In genomic region chr6:105210932-105211531, GRCh38 we compare ENCODE assay signal across 15 cellular contexts. TPM values are rescaled to one million over a fixed set of nuclear protein-coding genes. Genes with fewer than 3 reads are reported as not detected.
DNase-seq lines count a peak whose midpoint lies in the region; ATAC-seq and TF ChIP-seq lines count a peak whose summit lies in the region.
"Had no signal": no experiment of that assay in that cellular context is flagged by ENCODE, and none has a peak within 500 bp of the region (broad histone marks: within the 10 kb centered on the region; RNA-seq: fewer than 3 reads in every experiment).

No MANE protein-coding gene starts in this region.

- in situ Hi-C loops in gastrocnemius medialis (cut with MboI; ENCODE audit: low sequenced_read_pairs in 4 of 4): no loop called here

- ATAC-seq in Right ventricle myocardium inferior (peak; percentile 48), gastrocnemius medialis (no peak), GM21447 (IDR thresholded peaks at IDR 0.05; ENCODE audit: unreplicated experiment) (no peak), GM19035 (IDR thresholded peaks at IDR 0.05; ENCODE audit: unreplicated experiment) (no peak)

- DNase-seq in Right ventricle myocardium inferior (ENCODE audit: missing footprints): no peak
- DNase-seq in right atrium auricular region (ENCODE audit: low spot score): no peak
- DNase-seq in NCI-H69 (lab: John Stamatoyannopoulos, UW): peak; percentile 77
- peak; percentile 15 for DNase-seq in adipocyte (ENCODE audit: low read depth)
- no peak for DNase-seq in gastrocnemius medialis
- DNase-seq in GM10266 (ENCODE audit: extremely low spot score): no peak
- DNase-seq: DMS153, KG1, MG63, NCI-H1930, NCI-H524, SHP77 treated with DMSO at 0.1 percent for 48 hours had no signal

- intact Hi-C loops in Right ventricle myocardium inferior (cut with DNase I): no loop called here
- intact Hi-C loops in gastrocnemius medialis (cut with DNase I; ENCODE audit: low total_unique reads): loop anchor here (10.0 kb wide), 1 partner anchor 54 kb away; no protein-coding TSS in a partner anchor

- H3K36me3 ChIP-seq in right atrium auricular region (no peaks in the 10 kb centered on the region), adipocyte (ENCODE audit: control insufficient read depth, insufficient read depth, low read length, severe bottlenecking) (no peaks in the 10 kb centered on the region), gastrocnemius medialis (no peaks in the 10 kb centered on the region)
- H3K36me3 ChIP-seq: MG63 had no signal

- no peak overlapping the region for H3K9ac ChIP-seq in adipocyte (ENCODE audit: low read length)

- H3K4me1 ChIP-seq in right atrium auricular region: no peaks in the 10 kb centered on the region
- peaks cover 21% of the 10 kb centered on the region for H3K4me1 ChIP-seq in adipocyte (ENCODE audit: control insufficient read depth, insufficient read depth, low read length)
- peaks cover 11 to 18% of the 10 kb centered on the region in 2 donors for H3K4me1 ChIP-seq in gastrocnemius medialis

- no peak overlapping the region for H3K4me3 ChIP-seq in right atrium auricular region
- no peak overlapping the region for H3K4me3 ChIP-seq in adipocyte (ENCODE audit: low read length)
- no peak overlapping the region for H3K4me3 ChIP-seq in gastrocnemius medialis
- H3K4me3 ChIP-seq: MG63 had no signal

- H3K9me3 ChIP-seq in right atrium auricular region (no peaks in the 10 kb centered on the region), adipocyte (ENCODE audit: control insufficient read depth, low read length) (no peaks in the 10 kb centered on the region), gastrocnemius medialis (no peaks in the 10 kb centered on the region)
- H3K9me3 ChIP-seq: MG63 had no signal

- TF ChIP-seq CTCF in right atrium auricular region (IDR thresholded peaks at IDR 0.05): no peak
- no peak for TF ChIP-seq CTCF in gastrocnemius medialis (IDR thresholded peaks at IDR 0.05 in 4 of 5, conservative IDR thresholded peaks at IDR 0.05 in 1 of 5)
- TF ChIP-seq CTCF in GM10266 (IDR thresholded peaks at IDR 0.05; ENCODE audit: control insufficient read depth, insufficient read depth, low read depth, missing control alignments): no peak

- TF ChIP-seq POLR2A in gastrocnemius medialis (IDR thresholded peaks at IDR 0.05): no peak

- H3K27ac ChIP-seq in right atrium auricular region (no peak overlapping the region), gastrocnemius medialis (peak overlapping the region; percentile 32 to 68 (median 52))
- H3K27ac ChIP-seq: HL-60 had no signal

- H3K27me3 ChIP-seq in right atrium auricular region (no peaks in the 10 kb centered on the region), adipocyte (replicated peaks; ENCODE audit: control insufficient read depth, insufficient read depth, low read length) (no peaks in the 10 kb centered on the region), gastrocnemius medialis (no peaks in the 10 kb centered on the region)
- H3K27me3 ChIP-seq: MG63 had no signal

RNA-seq across cellular contexts. Expression of gene POPDC3, which starts 31.2 kb away (rescaled TPM):
- total RNA-seq in Right ventricle myocardium inferior (47.8 TPM), right atrium auricular region (10 to 100 TPM; 39.3 to 57.6 TPM), gastrocnemius medialis (100 to 1,000 TPM; 105 to 218 (median 179) TPM)

Comparison
In these comparisons a context has a peak if more than half of its experiments do, and no peak if none do; other contexts are left out.
1. DNase-seq: peak in NCI-H69 (single experiment) and adipocyte (single experiment); none in Right ventricle myocardium inferior (single experiment), right atrium auricular region (single experiment), gastrocnemius medialis (0 of 2) and GM10266 (single experiment).
2. H3K27ac ChIP-seq: peak in gastrocnemius medialis (4 of 4); none in right atrium auricular region (0 of 2).